18 cellular contexts compared by ENCODE assay signal in genomic region chr22:49211176-49211575, GRCh38.
DNase-seq lines count a peak whose midpoint lies in the region; ATAC-seq and TF ChIP-seq lines count a peak whose summit lies in the region.
"Had no signal": no experiment of that assay in that cellular context is flagged by ENCODE, and none has a peak within 500 bp of the region (broad histone marks: within the 10 kb centered on the region; RNA-seq: fewer than 3 reads in every experiment).

No MANE protein-coding gene starts in this region.

- H3K4me1 Mint-ChIP-seq in activated T-cell treated with anti-CD3 and anti-CD28 coated beads, Interleukin-2, amount 50 U/mL, for 24 hours (ENCODE audit: low read depth): no peaks in the 10 kb centered on the region
- no peaks in the 10 kb centered on the region for H3K4me1 Mint-ChIP-seq in activated T-cell treated with anti-CD3 and anti-CD28 coated beads, Interleukin-2, amount 50 U/mL, for 4 hours (ENCODE audit: low read depth)
- H3K4me1 Mint-ChIP-seq: CD4-positive, alpha-beta memory T cell had no signal

- TF ChIP-seq CTCF in sigmoid colon (IDR thresholded peaks at IDR 0.05): no peak

- no peak overlapping the region for H3K27ac Mint-ChIP-seq in activated T-cell treated with anti-CD3 and anti-CD28 coated beads, Interleukin-2, amount 50 U/mL, for 24 hours
- H3K27ac Mint-ChIP-seq: CD4-positive, alpha-beta memory T cell had no signal

- H3K9me3 ChIP-seq in sigmoid colon: no peaks in the 10 kb centered on the region

- no peak for TF ChIP-seq POLR2A in sigmoid colon (IDR thresholded peaks at IDR 0.05)

- H3K4me3 ChIP-seq in H7 (ENCODE audit: insufficient read depth, low read depth, low read length): no peak overlapping the region
- H3K4me3 ChIP-seq in sigmoid colon: no peak overlapping the region
- H3K4me3 ChIP-seq: PC-9 had no signal

- ATAC-seq in activated T-cell treated with anti-CD3 and anti-CD28 coated beads, Interleukin-2, amount 50 U/mL, for 4 hours: no peak
- ATAC-seq in GM21528 (IDR thresholded peaks at IDR 0.05; ENCODE audit: low FRiP score, unreplicated experiment) (no peak), HG03045 (IDR thresholded peaks at IDR 0.05; ENCODE audit: unreplicated experiment) (no peak)
- ATAC-seq: HCT116 had no signal

- H3K27me3 ChIP-seq in H7 (ENCODE audit: control insufficient read depth, insufficient read depth, low read length) (no peaks in the 10 kb centered on the region), sigmoid colon (peaks cover 0 to 40% (median 0%) of the 10 kb centered on the region in 3 donors)
- H3K27me3 ChIP-seq: BE2C had no signal

- H3K27me3 Mint-ChIP-seq in activated T-cell treated with anti-CD3 and anti-CD28 coated beads, Interleukin-2, amount 50 U/mL, for 24 hours: peaks cover 41% of the 10 kb centered on the region
- peaks cover 19% of the 10 kb centered on the region for H3K27me3 Mint-ChIP-seq in activated T-cell treated with anti-CD3 and anti-CD28 coated beads, Interleukin-2, amount 50 U/mL, for 4 hours (ENCODE audit: low read depth)

- intact Hi-C loops in sigmoid colon (cut with DNase I): no loop called here

- WGBS in sigmoid colon, 2 donors: 78 to 86% methylated on average over 5 of the region's 5 CpGs

- H3K4me1 ChIP-seq in sigmoid colon: no peaks in the 10 kb centered on the region
- H3K4me1 ChIP-seq: BE2C had no signal

- H3K4me3 Mint-ChIP-seq in activated T-cell treated with anti-CD3 and anti-CD28 coated beads, Interleukin-2, amount 50 U/mL, for 24 hours: no peak overlapping the region
- no peak overlapping the region for H3K4me3 Mint-ChIP-seq in activated T-cell treated with anti-CD3 and anti-CD28 coated beads, Interleukin-2, amount 50 U/mL, for 4 hours
- H3K4me3 Mint-ChIP-seq: CD4-positive, alpha-beta memory T cell had no signal

- peak; percentile 9 for DNase-seq in activated T-cell treated with anti-CD3 and anti-CD28 coated beads, Interleukin-2, amount 50 U/mL, for 24 hours
- DNase-seq in activated T-cell treated with anti-CD3 and anti-CD28 coated beads, Interleukin-2, amount 50 U/mL, for 4 hours: no peak
- peak; percentile 6 for DNase-seq in H7
- DNase-seq in islet precursor cell: peak; percentile 31
- peak; percentile 15 for DNase-seq in sigmoid colon
- DNase-seq in inferior parietal cortex (ENCODE audit: extremely low spot score): no peak
- DNase-seq: 8988T; BE2C; CD4-positive, alpha-beta memory T cell; NCI-H1436 treated with DMSO at 0.1 percent for 48 hours; NCI-H2081; NCI-H510A; NCI-H82; PC-9 had no signal

- no peaks in the 10 kb centered on the region for H3K36me3 Mint-ChIP-seq in activated T-cell treated with anti-CD3 and anti-CD28 coated beads, Interleukin-2, amount 50 U/mL, for 24 hours (ENCODE audit: low read depth)
- no peaks in the 10 kb centered on the region for H3K36me3 Mint-ChIP-seq in activated T-cell treated with anti-CD3 and anti-CD28 coated beads, Interleukin-2, amount 50 U/mL, for 4 hours (ENCODE audit: insufficient read depth)
- H3K36me3 Mint-ChIP-seq: CD4-positive, alpha-beta memory T cell had no signal

- no peak for TF ChIP-seq EP300 in sigmoid colon (IDR thresholded peaks at IDR 0.05)

- H3K36me3 ChIP-seq in H7 (replicated peaks; ENCODE audit: control insufficient read depth, insufficient read depth, low read length): no peaks in the 10 kb centered on the region
- no peaks in the 10 kb centered on the region for H3K36me3 ChIP-seq in sigmoid colon
- H3K36me3 ChIP-seq: BE2C had no signal

- no peak overlapping the region for H3K27ac ChIP-seq in sigmoid colon
- H3K27ac ChIP-seq: KMS-11, PC-9 had no signal

- no peaks in the 10 kb centered on the region for H3K9me3 Mint-ChIP-seq in activated T-cell treated with anti-CD3 and anti-CD28 coated beads, Interleukin-2, amount 50 U/mL, for 24 hours
- no peaks in the 10 kb centered on the region for H3K9me3 Mint-ChIP-seq in activated T-cell treated with anti-CD3 and anti-CD28 coated beads, Interleukin-2, amount 50 U/mL, for 4 hours

Comparison
In these comparisons a context has a peak if more than half of its experiments do, and no peak if none do; other contexts are left out.
1. DNase-seq: peak in activated T-cell treated with anti-CD3 and anti-CD28 coated beads, Interleukin-2, amount 50 U/mL, for 24 hours (single experiment), H7 (single experiment), islet precursor cell (single experiment) and sigmoid colon (single experiment); none in activated T-cell treated with anti-CD3 and anti-CD28 coated beads, Interleukin-2, amount 50 U/mL, for 4 hours (single experiment) and inferior parietal cortex (single experiment).